19 cellular contexts compared by ENCODE assay signal in the genomic region with DNA sequence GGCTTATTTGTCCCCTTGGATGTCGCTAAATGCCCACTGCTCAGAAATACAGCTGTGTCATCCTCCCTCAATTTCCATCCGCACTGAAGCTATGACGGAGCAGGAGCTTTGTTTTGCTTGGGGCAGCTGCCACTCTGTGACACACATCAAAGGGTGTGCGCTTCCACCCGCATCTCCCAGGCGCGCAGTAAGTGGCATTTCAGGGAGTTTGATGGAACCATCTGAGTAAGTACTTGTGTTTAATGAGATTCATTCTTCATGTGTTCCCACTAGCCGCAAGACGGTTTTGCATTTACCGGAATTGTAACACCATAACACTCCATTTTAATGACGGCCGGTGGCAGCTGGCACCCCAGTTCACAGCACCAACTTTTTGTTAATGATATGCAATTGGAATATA.
A peak's percentile ranks its signal among the peaks of the same experiment; 100 is the strongest.
DNase-seq lines count a peak whose midpoint lies in the region; FAIRE-seq and TF ChIP-seq lines count a peak whose summit lies in the region.
"Had no signal": no experiment of that assay in that cellular context is flagged by ENCODE, and none has a peak within 500 bp of the region (broad histone marks: within the 10 kb centered on the region; RNA-seq: fewer than 3 reads in every experiment).

No MANE protein-coding gene starts in this region.

- H3K9ac ChIP-seq in parathyroid adenoma = no peak overlapping the region
- H3K9ac ChIP-seq: KMS-11 had no signal

- H3K9me3 ChIP-seq in parathyroid adenoma (ENCODE audit: control insufficient read depth, low read length) = no peaks in the 10 kb centered on the region
- H3K9me3 ChIP-seq in CD8-positive, alpha-beta memory T cell (ENCODE audit: low read length) = no peaks in the 10 kb centered on the region

- peaks cover 6% of the 10 kb centered on the region for H3K9me3 Mint-ChIP-seq in chondrocyte (ENCODE audit: low read depth)
- H3K9me3 Mint-ChIP-seq in CD8-positive, alpha-beta memory T cell = peaks cover 0 to 10% (median 3%) of the 10 kb centered on the region in 5 donors
- H3K9me3 Mint-ChIP-seq: effector memory CD8-positive, alpha-beta T cell had no signal

- peak overlapping the region; percentile 58 for H3K4me3 Mint-ChIP-seq in chondrocyte (ENCODE audit: unreplicated experiment)
- no peak overlapping the region for H3K4me3 Mint-ChIP-seq in CD8-positive, alpha-beta memory T cell
- H3K4me3 Mint-ChIP-seq: effector memory CD8-positive, alpha-beta T cell; immature natural killer cell had no signal

- CTCF ChIA-PET in CD8-positive, alpha-beta memory T cell (lab: Charles Lee) = no interaction called here
- CTCF ChIA-PET in HEK293T (lab: Yijun Ruan, JAX) = no interaction called here

- H2AFZ ChIP-seq in parathyroid adenoma = peak overlapping the region; percentile 45

- DNase-seq in HTR-8/SVneo (ENCODE audit: insufficient read length, low spot score) (no peak), NCI-H2171 treated with DMSO at 0.1 percent for 48 hours (lab: John Stamatoyannopoulos, UW) (peak; percentile 55), chondrocyte (ENCODE audit: low spot score) (no peak), middle frontal gyrus (ENCODE audit: extremely low spot score, low spot score) (no peak), HEK293T (ENCODE audit: extremely low spot score) (no peak)
- no peak for DNase-seq in CD8-positive, alpha-beta memory T cell
- DNase-seq in stimulated activated naive CD4-positive, alpha-beta T cell (lab: John Stamatoyannopoulos, UW) = no peak
- DNase-seq: activated CD4-positive, alpha-beta T cell treated with anti-CD3 and anti-CD28 coated beads for 4 hours; effector memory CD8-positive, alpha-beta T cell; heart left ventricle; immature natural killer cell; NCI-H1092 treated with DMSO at 0.1 percent for 48 hours; NCI-H446 treated with DMSO at 0.1 percent for 48 hours; posterior cingulate gyrus; stimulated activated CD4-positive, alpha-beta T cell treated with anti-CD3 and anti-CD28 coated beads, Interleukin-4, amount 100 ng/mL, for 4 hours had no signal

- peak overlapping the region; percentile 49 for H3K27ac Mint-ChIP-seq in chondrocyte (ENCODE audit: unreplicated experiment)
- H3K27ac Mint-ChIP-seq in CD8-positive, alpha-beta memory T cell = peak overlapping the region in 1 of 8 donors; percentile 33
- H3K27ac Mint-ChIP-seq: effector memory CD8-positive, alpha-beta T cell; immature natural killer cell had no signal

- H3K79me2 ChIP-seq in parathyroid adenoma = no peaks in the 10 kb centered on the region

- H3K27ac ChIP-seq in parathyroid adenoma = no peak overlapping the region
- no peak overlapping the region for H3K27ac ChIP-seq in CD8-positive, alpha-beta memory T cell (ENCODE audit: low read depth, low read length)
- H3K27ac ChIP-seq: heart left ventricle, KMS-11 had no signal

- no peaks in the 10 kb centered on the region for H3K4me1 ChIP-seq in parathyroid adenoma
- no peaks in the 10 kb centered on the region for H3K4me1 ChIP-seq in CD8-positive, alpha-beta memory T cell (ENCODE audit: insufficient read depth, low read length)
- H3K4me1 ChIP-seq: heart left ventricle had no signal

- peaks cover 18% of the 10 kb centered on the region for H3K4me1 Mint-ChIP-seq in chondrocyte (ENCODE audit: low read depth)
- no peaks in the 10 kb centered on the region for H3K4me1 Mint-ChIP-seq in CD8-positive, alpha-beta memory T cell
- H3K4me1 Mint-ChIP-seq: immature natural killer cell had no signal

- no peaks in the 10 kb centered on the region for H3K27me3 ChIP-seq in parathyroid adenoma (ENCODE audit: control insufficient read depth, insufficient read depth, low read length)
- H3K27me3 ChIP-seq in CD8-positive, alpha-beta memory T cell (ENCODE audit: insufficient read depth, low read length, poor library complexity, severe bottlenecking) = no peaks in the 10 kb centered on the region

- POLR2A ChIA-PET in CD8-positive, alpha-beta memory T cell (lab: Charles Lee) = no interaction called here
- POLR2A ChIA-PET in HEK293T (lab: Yijun Ruan, JAX) = no interaction called here

- peaks cover 13% of the 10 kb centered on the region for H3K27me3 Mint-ChIP-seq in chondrocyte (ENCODE audit: low read depth)
- H3K27me3 Mint-ChIP-seq in CD8-positive, alpha-beta memory T cell = peaks cover 0 to 10% of the 10 kb centered on the region in 2 donors
- H3K27me3 Mint-ChIP-seq: effector memory CD8-positive, alpha-beta T cell had no signal

- H3K4me3 ChIP-seq in parathyroid adenoma (ENCODE audit: low read depth, low read length) = no peak overlapping the region
- H3K4me3 ChIP-seq in CD8-positive, alpha-beta memory T cell (ENCODE audit: low read length) = no peak overlapping the region
- H3K4me3 ChIP-seq: heart left ventricle, smooth muscle cell had no signal

- no peaks in the 10 kb centered on the region for H3K36me3 ChIP-seq in parathyroid adenoma (ENCODE audit: control insufficient read depth, insufficient read depth, low read length)
- no peaks in the 10 kb centered on the region for H3K36me3 ChIP-seq in CD8-positive, alpha-beta memory T cell (ENCODE audit: insufficient read depth, low read length)
- H3K36me3 ChIP-seq: heart left ventricle had no signal

- TF ChIP-seq CTCF in chondrocyte (IDR thresholded peaks at IDR 0.05) (no peak), parathyroid adenoma (IDR thresholded peaks at IDR 0.05) (no peak)

- FAIRE-seq in HTR-8/SVneo (lab: Jason Lieb, UNC) = peak; percentile 79
- FAIRE-seq: H54 had no signal

- H3K4me2 ChIP-seq in parathyroid adenoma (ENCODE audit: low read length) = no peak overlapping the region
- H3K4me2 ChIP-seq: KMS-11, smooth muscle cell had no signal

- peaks cover 2% of the 10 kb centered on the region for H3K36me3 Mint-ChIP-seq in chondrocyte (ENCODE audit: low read depth)
- H3K36me3 Mint-ChIP-seq in CD8-positive, alpha-beta memory T cell = no peaks in the 10 kb centered on the region
- H3K36me3 Mint-ChIP-seq: immature natural killer cell had no signal

TF ChIP-seq in HEK293T, 16 proteins besides CTCF, POLR2A, EP300 and RAD21:
- no peak for TF ChIP-seq ELF4 (IDR thresholded peaks at IDR 0.05)
- no peak for TF ChIP-seq HDGF (IDR thresholded peaks at IDR 0.05; ENCODE audit: borderline replicate concordance)
- TF ChIP-seq, protein P1, sequence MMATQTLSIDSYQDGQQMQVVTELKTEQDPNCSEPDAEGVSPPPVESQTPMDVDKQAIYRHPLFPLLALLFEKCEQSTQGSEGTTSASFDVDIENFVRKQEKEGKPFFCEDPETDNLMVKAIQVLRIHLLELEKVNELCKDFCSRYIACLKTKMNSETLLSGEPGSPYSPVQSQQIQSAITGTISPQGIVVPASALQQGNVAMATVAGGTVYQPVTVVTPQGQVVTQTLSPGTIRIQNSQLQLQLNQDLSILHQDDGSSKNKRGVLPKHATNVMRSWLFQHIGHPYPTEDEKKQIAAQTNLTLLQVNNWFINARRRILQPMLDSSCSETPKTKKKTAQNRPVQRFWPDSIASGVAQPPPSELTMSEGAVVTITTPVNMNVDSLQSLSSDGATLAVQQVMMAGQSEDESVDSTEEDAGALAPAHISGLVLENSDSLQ (IDR thresholded peaks at IDR 0.05) = no peak
- TF ChIP-seq SP1 (IDR thresholded peaks at IDR 0.05) = no peak
- no peak for TF ChIP-seq FOXM1 (IDR thresholded peaks at IDR 0.05; ENCODE audit: borderline replicate concordance)
- TF ChIP-seq FOXK2 (IDR thresholded peaks at IDR 0.05) = no peak
- TF ChIP-seq FOXA1 (IDR thresholded peaks at IDR 0.05) = no peak
- TF ChIP-seq NFRKB (IDR thresholded peaks at IDR 0.05) = no peak
- TF ChIP-seq BHLHE40 (IDR thresholded peaks at IDR 0.05; ENCODE audit: borderline replicate concordance) = no peak
- no peak for TF ChIP-seq ZNF384 (IDR thresholded peaks at IDR 0.05)
- no peak for TF ChIP-seq TARDBP (IDR thresholded peaks at IDR 0.05)
- no peak for TF ChIP-seq L3MBTL2 (conservative IDR thresholded peaks at IDR 0.05)
- no peak for TF ChIP-seq SUZ12 (IDR thresholded peaks at IDR 0.05)
- TF ChIP-seq ARNT (IDR thresholded peaks at IDR 0.05) = no peak
- no peak for TF ChIP-seq LEF1 (IDR thresholded peaks at IDR 0.05; ENCODE audit: borderline replicate concordance)
- TF ChIP-seq CTBP1 (IDR thresholded peaks at IDR 0.05; ENCODE audit: borderline replicate concordance) = no peak
